ENCODE assay signal across 25 cellular contexts in the genomic region with DNA sequence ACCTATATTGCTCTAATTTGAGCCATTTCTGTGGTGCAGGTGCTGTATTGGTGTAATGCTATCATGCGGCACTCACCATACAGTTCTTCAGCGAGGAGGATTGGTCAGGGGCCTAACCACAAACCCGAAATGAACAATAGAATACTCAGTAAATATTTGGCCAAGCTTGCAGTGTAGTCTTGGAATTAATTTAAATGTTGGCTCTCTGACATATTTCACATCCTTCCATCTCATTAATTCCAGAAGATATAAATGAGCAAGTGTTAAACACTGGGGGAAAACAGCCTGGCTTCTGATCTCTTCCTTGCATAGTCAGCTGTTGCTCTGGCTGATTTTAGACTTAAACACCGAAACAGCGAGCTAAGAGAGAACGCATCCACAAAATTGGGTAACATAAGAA.
A peak's percentile ranks its signal among the peaks of the same experiment; 100 is the strongest.
DNase-seq lines count a peak whose midpoint lies in the region; FAIRE-seq and TF ChIP-seq lines count a peak whose summit lies in the region.
"Had no signal": no experiment of that assay in that cellular context is flagged by ENCODE, and none has a peak within 500 bp of the region (broad histone marks: within the 10 kb centered on the region; RNA-seq: fewer than 3 reads in every experiment).

No MANE protein-coding gene starts in this region.

- H3K4me3 ChIP-seq in astrocyte (ENCODE audit: insufficient read depth, low read depth, low read length): no peak overlapping the region
- H3K4me3 ChIP-seq in endodermal cell (ENCODE audit: low read length): no peak overlapping the region
- H3K4me3 ChIP-seq: A549; BLaER1 treated with 17β-estradiol and CSF1 and Interleukin-3, amounts not matched to agents 10 nM and 100 nM; GM12878; GM23248 had no signal

- TF ChIP-seq CTCF in astrocyte (IDR thresholded peaks at IDR 0.05; ENCODE audit: insufficient read depth, low read depth, low read length): no peak
- no peak for TF ChIP-seq CTCF in HFFc6 (IDR thresholded peaks at IDR 0.05)
- TF ChIP-seq CTCF in endodermal cell (conservative IDR thresholded peaks at IDR 0.05): no peak

- H3K9me3 ChIP-seq in astrocyte (ENCODE audit: insufficient read depth, low read depth, low read length) (no peaks in the 10 kb centered on the region), endodermal cell (ENCODE audit: control insufficient read depth, low read length) (peaks cover 11% of the 10 kb centered on the region)
- H3K9me3 ChIP-seq: A549; BE2C; BLaER1 treated with 17β-estradiol and CSF1 and Interleukin-3, amounts not matched to agents 10 nM and 100 nM had no signal

- no peak overlapping the region for H3K27ac Mint-ChIP-seq in astrocyte (ENCODE audit: unreplicated experiment)
- no peak overlapping the region for H3K27ac Mint-ChIP-seq in HFFc6
- H3K27ac Mint-ChIP-seq in endodermal cell: no peak overlapping the region
- H3K27ac Mint-ChIP-seq: CD14-positive monocyte; CD4-positive, alpha-beta T cell; CD8-positive, alpha-beta memory T cell had no signal

- H3K9ac ChIP-seq in astrocyte (ENCODE audit: low read length): no peak overlapping the region
- H3K9ac ChIP-seq in endodermal cell (ENCODE audit: extremely low read depth, low read length, poor library complexity, severe bottlenecking): no peak overlapping the region
- H3K9ac ChIP-seq: BLaER1 treated with 17β-estradiol and CSF1 and Interleukin-3, amounts not matched to agents 10 nM and 100 nM; GM23248 had no signal

- H3K27me3 ChIP-seq in astrocyte (ENCODE audit: insufficient read depth, low read length) (no peaks in the 10 kb centered on the region), endodermal cell (ENCODE audit: control insufficient read depth, insufficient read depth, low read length, poor library complexity, severe bottlenecking) (no peaks in the 10 kb centered on the region)
- H3K27me3 ChIP-seq: BE2C; BLaER1 treated with 17β-estradiol and CSF1 and Interleukin-3, amounts not matched to agents 10 nM and 100 nM had no signal

- H3K36me3 ChIP-seq in astrocyte (ENCODE audit: insufficient read depth, low read length) (no peaks in the 10 kb centered on the region), endodermal cell (ENCODE audit: control insufficient read depth, insufficient read depth, low read length) (no peaks in the 10 kb centered on the region)
- H3K36me3 ChIP-seq: BE2C; BLaER1 treated with 17β-estradiol and CSF1 and Interleukin-3, amounts not matched to agents 10 nM and 100 nM had no signal

- no peaks in the 10 kb centered on the region for H4K20me1 ChIP-seq in astrocyte (ENCODE audit: insufficient read depth, low read length)
- H4K20me1 ChIP-seq: BLaER1 treated with 17β-estradiol and CSF1 and Interleukin-3, amounts not matched to agents 10 nM and 100 nM had no signal

- H3K27me3 Mint-ChIP-seq in astrocyte (ENCODE audit: low read depth, unreplicated experiment) (no peaks in the 10 kb centered on the region), HFFc6 (ENCODE audit: insufficient read depth) (no peaks in the 10 kb centered on the region), endodermal cell (ENCODE audit: insufficient read depth) (no peaks in the 10 kb centered on the region)
- H3K27me3 Mint-ChIP-seq: CD4-positive, alpha-beta T cell; CD8-positive, alpha-beta memory T cell had no signal

- H3K4me1 ChIP-seq in astrocyte (ENCODE audit: insufficient read depth, low read length) (no peaks in the 10 kb centered on the region), endodermal cell (ENCODE audit: control insufficient read depth, insufficient read depth, low read length) (no peaks in the 10 kb centered on the region)
- H3K4me1 ChIP-seq: A549; BE2C; BLaER1 treated with 17β-estradiol and CSF1 and Interleukin-3, amounts not matched to agents 10 nM and 100 nM had no signal

- peak; percentile 24 for DNase-seq in NCI-H1694 (lab: John Stamatoyannopoulos, UW)
- peak; percentile 32 for DNase-seq in NCI-H2171 (lab: John Stamatoyannopoulos, UW)
- DNase-seq in astrocyte (ENCODE audit: low read depth): peak; percentile 74
- no peak for DNase-seq in HFFc6
- no peak for DNase-seq in GDM1 (lab: John Stamatoyannopoulos, UW)
- DNase-seq in endodermal cell: no peak
- DNase-seq: 8988T; ACHN; AML-193; BE2C; CD4-positive, alpha-beta T cell; CD8-positive, alpha-beta memory T cell; DMS153; DND-41; GM23248; H7; HCEC 1CT had no signal

- no peak overlapping the region for H3K4me2 ChIP-seq in astrocyte (ENCODE audit: low read length)
- H3K4me2 ChIP-seq: A549; BLaER1 treated with 17β-estradiol and CSF1 and Interleukin-3, amounts not matched to agents 10 nM and 100 nM had no signal

- H3K4me1 Mint-ChIP-seq in astrocyte (ENCODE audit: low read depth, unreplicated experiment) (no peaks in the 10 kb centered on the region), HFFc6 (ENCODE audit: low read depth) (no peaks in the 10 kb centered on the region), endodermal cell (no peaks in the 10 kb centered on the region)
- H3K4me1 Mint-ChIP-seq: CD14-positive monocyte; CD8-positive, alpha-beta memory T cell had no signal

- H2AFZ ChIP-seq in astrocyte (ENCODE audit: low read depth, low read length): no peak overlapping the region
- H2AFZ ChIP-seq: GM23248 had no signal

- H3K27ac ChIP-seq in astrocyte (ENCODE audit: low read depth, low read length) (no peak overlapping the region), endodermal cell (ENCODE audit: low read depth, low read length) (no peak overlapping the region)
- H3K27ac ChIP-seq: A549; BLaER1 treated with 17β-estradiol and CSF1 and Interleukin-3, amounts not matched to agents 10 nM and 100 nM; GM23248 had no signal

- H3K36me3 Mint-ChIP-seq in astrocyte (ENCODE audit: low read depth, unreplicated experiment) (no peaks in the 10 kb centered on the region), HFFc6 (ENCODE audit: low read depth) (no peaks in the 10 kb centered on the region), endodermal cell (ENCODE audit: low read depth) (no peaks in the 10 kb centered on the region)
- H3K36me3 Mint-ChIP-seq: CD14-positive monocyte; CD8-positive, alpha-beta memory T cell had no signal

- WGBS in endodermal cell (ENCODE audit: insufficient coverage in 1 of 2, insufficient read length in 1 of 2), 2 experiments: 95 to 100% methylated on average over 2 to 6 of the region's 6 CpGs

- no peak for FAIRE-seq in astrocyte (lab: Jason Lieb, UNC)
- FAIRE-seq: A549, D721Med, G401.6, GM12878, GM19239, H1 had no signal

- H3K4me3 Mint-ChIP-seq in astrocyte (ENCODE audit: unreplicated experiment) (no peak overlapping the region), HFFc6 (no peak overlapping the region), endodermal cell (no peak overlapping the region)
- H3K4me3 Mint-ChIP-seq: CD14-positive monocyte; CD4-positive, alpha-beta T cell; CD8-positive, alpha-beta memory T cell had no signal

- no peaks in the 10 kb centered on the region for H3K79me2 ChIP-seq in astrocyte (ENCODE audit: insufficient read depth, low read length)

- H3K9me3 Mint-ChIP-seq in astrocyte (ENCODE audit: unreplicated experiment) (peaks cover 3% of the 10 kb centered on the region), HFFc6 (peaks cover 45% of the 10 kb centered on the region), endodermal cell (peaks cover 4% of the 10 kb centered on the region)

Comparison
In these comparisons a context has a peak if more than half of its experiments do, and no peak if none do; other contexts are left out.
1. DNase-seq: peak in NCI-H1694 (single experiment), NCI-H2171 (single experiment) and astrocyte (single experiment); none in HFFc6 (single experiment), GDM1 (single experiment) and endodermal cell (single experiment).